8 cellular contexts compared by ENCODE assay signal in genomic region chr1:184222561-184223157, GRCh38.
A peak's percentile ranks its signal among the peaks of the same experiment; 100 is the strongest.
DNase-seq lines count a peak whose midpoint lies in the region; ATAC-seq and TF ChIP-seq lines count a peak whose summit lies in the region.

No MANE protein-coding gene starts in this region.

- TF ChIP-seq CTCF in fibroblast of the aortic adventitia (IDR thresholded peaks at IDR 0.05; ENCODE audit: insufficient read depth, low read length) = peak; percentile 96
- peak; percentile 87 for TF ChIP-seq CTCF in neutrophil (IDR thresholded peaks at IDR 0.05)

- no peak overlapping the region for H3K27ac ChIP-seq in neutrophil

- no peak for ATAC-seq in HG03025 (IDR thresholded peaks at IDR 0.05; ENCODE audit: low FRiP score, unreplicated experiment)

- no peaks in the 10 kb centered on the region for H3K9me3 ChIP-seq in neutrophil

- no peaks in the 10 kb centered on the region for H3K36me3 ChIP-seq in neutrophil

- peak; percentile 69 for DNase-seq in Ammon's horn (ENCODE audit: low spot score)
- DNase-seq in GM19238 (ENCODE audit: insufficient read length, low spot score) = peak; percentile 19
- DNase-seq in NCI-H774 (lab: John Stamatoyannopoulos, UW) = peak; percentile 47
- peak; percentile 29 for DNase-seq in activated T-cell treated with anti-CD3 and anti-CD28 coated beads for 48 hours (ENCODE audit: low read depth)
- peak; percentile 76 for DNase-seq in fibroblast of the aortic adventitia (ENCODE audit: low read depth)
- peak; percentile 60 for DNase-seq in ureter (ENCODE audit: low spot score)

- no peaks in the 10 kb centered on the region for H3K4me1 ChIP-seq in neutrophil (ENCODE audit: control insufficient read depth in 1 of 2, insufficient read depth in 1 of 2, low read depth in 1 of 2, low read length in 1 of 2)

- H3K4me3 ChIP-seq in fibroblast of the aortic adventitia (ENCODE audit: low read depth, low read length) = peak overlapping the region; percentile 51
- H3K4me3 ChIP-seq in neutrophil (ENCODE audit: low read depth in 1 of 2, low read length in 1 of 2) = no peak overlapping the region

- no peaks in the 10 kb centered on the region for H3K27me3 ChIP-seq in neutrophil

Comparison
In these comparisons a context has a peak if more than half of its experiments do, and no peak if none do; other contexts are left out.
1. DNase-seq: peak in every context shown above with its lines; median percentile 76 in fibroblast of the aortic adventitia; 69 in Ammon's horn; 60 in ureter; 47 in NCI-H774; 29 in activated T-cell treated with anti-CD3 and anti-CD28 coated beads for 48 hours; 19 in GM19238.